1 cellular context compared by ENCODE assay signal in genomic region chr19:33638167-33639033, GRCh38.
TF ChIP-seq lines count a peak whose summit lies in the region.

No MANE protein-coding gene starts in this region.

TF ChIP-seq in H1, 55 proteins besides CTCF, POLR2A, EP300 and RAD21:
- TF ChIP-seq MAX (IDR thresholded peaks at IDR 0.05) (0 out of 2 replicates have a peak, but pooled peaks have one; percentile 33), SIX5 (IDR thresholded peaks at IDR 0.05; ENCODE audit: low read depth, low read length) (no peak), SP1 (IDR thresholded peaks at IDR 0.05; ENCODE audit: low read depth, low read length) (no peak; the same call in 1 of the 2 replicates), FOSL1 (IDR thresholded peaks at IDR 0.05; ENCODE audit: insufficient read depth, low read depth, low read length) (no peak), NANOG (IDR thresholded peaks at IDR 0.05; ENCODE audit: insufficient read depth, low read depth, low read length, poor library complexity, severe bottlenecking) (peak; percentile 84), RXRA (IDR thresholded peaks at IDR 0.05; ENCODE audit: insufficient read depth, low read depth, low read length) (no peak), KDM4A (IDR thresholded peaks at IDR 0.05; ENCODE audit: low read depth, low read length, severe bottlenecking) (peak; percentile 23), HDAC2 (IDR thresholded peaks at IDR 0.05; ENCODE audit: borderline replicate concordance in 1 of 2, low read depth in 2 of 2, low read length in 2 of 2) (0 out of 4 replicates have a peak, but pooled peaks of 1 of the 2 experiments have one; percentile 50), CREB1 (IDR thresholded peaks at IDR 0.05) (no peak)
